ENCODE assay signal across 1 cellular context in the genomic region with DNA sequence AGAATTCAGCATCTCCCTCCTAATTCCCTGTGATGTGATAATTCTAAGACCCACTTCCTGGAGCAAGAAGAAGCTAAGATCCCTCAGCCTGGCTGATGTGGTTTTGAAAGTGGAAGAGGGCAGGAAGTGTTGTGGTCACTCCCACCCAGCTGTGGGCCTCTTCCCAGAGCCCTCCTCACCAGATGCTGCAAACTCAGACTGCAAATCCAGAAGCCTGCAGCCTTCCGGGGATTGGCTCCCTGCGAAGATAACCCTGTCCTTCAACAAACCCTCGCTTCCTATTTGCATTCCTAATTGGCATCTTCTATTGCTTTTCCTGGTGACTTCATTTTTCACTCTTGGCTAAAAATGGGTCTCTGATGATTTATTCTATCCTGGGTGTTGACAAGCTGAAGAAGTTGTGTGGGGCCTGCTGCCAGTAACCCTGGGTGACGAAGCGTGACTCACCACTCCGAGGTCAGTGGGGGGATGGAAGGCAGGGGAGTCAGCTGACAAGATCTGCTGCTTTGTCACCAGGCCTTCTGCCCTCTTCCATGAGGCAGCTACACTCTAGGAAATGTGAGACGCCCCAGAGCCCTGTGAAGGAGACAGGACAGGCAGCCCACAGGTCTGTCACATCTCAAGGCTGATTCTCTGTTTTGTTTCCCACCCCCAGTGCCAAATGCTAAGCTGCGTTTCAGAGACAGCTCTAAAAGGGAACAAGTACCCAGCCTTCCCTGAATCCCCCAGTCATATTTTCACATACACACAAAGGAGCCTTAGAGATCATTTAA.
TF ChIP-seq lines count a peak whose summit lies in the region.

No MANE protein-coding gene starts in this region.

TF ChIP-seq in K562, 482 proteins besides CTCF, POLR2A, EP300 and RAD21 (continued from another document and continues in another):
- TF ChIP-seq THAP12 (CRISPR knock-in tag; IDR thresholded peaks at IDR 0.05) = peak; percentile 86
- peak; percentile 49; the same call in 1 of the 2 replicates for TF ChIP-seq E2F3 (CRISPR knock-in tag; IDR thresholded peaks at IDR 0.05)
- peak; percentile 64 for TF ChIP-seq POLR2B (IDR thresholded peaks at IDR 0.05; ENCODE audit: low read depth, partially characterized antibody)
- TF ChIP-seq NONO (IDR thresholded peaks at IDR 0.05; ENCODE audit: low read depth in 2 of 2, low read length in 1 of 2) = peak; percentile 20 to 29; a peak in 2 of 4 replicates
- 0 out of 2 replicates have a peak, but pooled peaks have one; percentile 37 for TF ChIP-seq ZNF436 (CRISPR knock-in tag; IDR thresholded peaks at IDR 0.05)
- TF ChIP-seq ZFX (CRISPR knock-in tag; IDR thresholded peaks at IDR 0.05) = peak; percentile 88
- 0 out of 2 replicates have a peak, but pooled peaks have one; percentile 15 for TF ChIP-seq ARID3A (IDR thresholded peaks at IDR 0.05; ENCODE audit: borderline replicate concordance, low read depth, low read length)
- peak in 1 of 2 experiments; percentile 74; a peak in 1 of 4 replicates for TF ChIP-seq KDM4B (IDR thresholded peaks at IDR 0.05; ENCODE audit: borderline replicate concordance in 2 of 2, low read depth in 1 of 2)
- peak; percentile 96 for TF ChIP-seq BHLHE40 (IDR thresholded peaks at IDR 0.05; ENCODE audit: low read length)
- TF ChIP-seq, protein P1, sequence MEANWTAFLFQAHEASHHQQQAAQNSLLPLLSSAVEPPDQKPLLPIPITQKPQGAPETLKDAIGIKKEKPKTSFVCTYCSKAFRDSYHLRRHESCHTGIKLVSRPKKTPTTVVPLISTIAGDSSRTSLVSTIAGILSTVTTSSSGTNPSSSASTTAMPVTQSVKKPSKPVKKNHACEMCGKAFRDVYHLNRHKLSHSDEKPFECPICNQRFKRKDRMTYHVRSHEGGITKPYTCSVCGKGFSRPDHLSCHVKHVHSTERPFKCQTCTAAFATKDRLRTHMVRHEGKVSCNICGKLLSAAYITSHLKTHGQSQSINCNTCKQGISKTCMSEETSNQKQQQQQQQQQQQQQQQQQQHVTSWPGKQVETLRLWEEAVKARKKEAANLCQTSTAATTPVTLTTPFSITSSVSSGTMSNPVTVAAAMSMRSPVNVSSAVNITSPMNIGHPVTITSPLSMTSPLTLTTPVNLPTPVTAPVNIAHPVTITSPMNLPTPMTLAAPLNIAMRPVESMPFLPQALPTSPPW (CRISPR knock-in tag; IDR thresholded peaks at IDR 0.05) = peak; percentile 80
- peak; percentile 91 for TF ChIP-seq MAFG (tag; conservative IDR thresholded peaks at IDR 0.05)
- peak; percentile 99 for TF ChIP-seq LEF1 (IDR thresholded peaks at IDR 0.05)
- no peak for TF ChIP-seq HNRNPH1 (optimal IDR thresholded peaks at IDR 0.05; ENCODE audit: low read depth, low read length)
- peak; percentile 87 for TF ChIP-seq NCOA1 (IDR thresholded peaks at IDR 0.05; ENCODE audit: low read depth)
- TF ChIP-seq ZNF274 (IDR thresholded peaks at IDR 0.05; ENCODE audit: borderline replicate concordance, low read depth, low read length) = no peak
- TF ChIP-seq NFYB (IDR thresholded peaks at IDR 0.05; ENCODE audit: extremely low read depth, insufficient read length) = peak; percentile 51
- peak; percentile 95 for TF ChIP-seq AFF4 (CRISPR knock-in tag; IDR thresholded peaks at IDR 0.05)
- peak; percentile 65; the same call in 1 of the 2 replicates for TF ChIP-seq DMBX1 (CRISPR knock-in tag; IDR thresholded peaks at IDR 0.05; ENCODE audit: borderline replicate concordance)
- TF ChIP-seq RBBP5 (IDR thresholded peaks at IDR 0.05; ENCODE audit: borderline replicate concordance, insufficient read depth, low read length, poor library complexity, severe bottlenecking) = peak; percentile 87
- peak; percentile 98 for TF ChIP-seq JUNB (CRISPR knock-in tag; conservative IDR thresholded peaks at IDR 0.05)
- TF ChIP-seq RNF2 (IDR thresholded peaks at IDR 0.05) = peak; percentile 99
- peak; percentile 96 for TF ChIP-seq POLR2AphosphoS5 (IDR thresholded peaks at IDR 0.05; ENCODE audit: control insufficient read depth, insufficient read depth, low read depth, low read length)
- peak in 1 of 2 experiments; percentile 17; a peak in 1 of 4 replicates for TF ChIP-seq MCM7 (IDR thresholded peaks at IDR 0.05)
- peak; percentile 84 for TF ChIP-seq DACH1 (IDR thresholded peaks at IDR 0.05; ENCODE audit: partially characterized antibody)
- TF ChIP-seq, protein P2, sequence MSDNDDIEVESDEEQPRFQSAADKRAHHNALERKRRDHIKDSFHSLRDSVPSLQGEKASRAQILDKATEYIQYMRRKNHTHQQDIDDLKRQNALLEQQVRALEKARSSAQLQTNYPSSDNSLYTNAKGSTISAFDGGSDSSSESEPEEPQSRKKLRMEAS (CRISPR knock-in tag; IDR thresholded peaks at IDR 0.05) = peak; percentile 88
- TF ChIP-seq EP400 (IDR thresholded peaks at IDR 0.05) = peak; percentile 90
- no peak for TF ChIP-seq PPARD (CRISPR knock-in tag; IDR thresholded peaks at IDR 0.05)
- TF ChIP-seq, protein P3, sequence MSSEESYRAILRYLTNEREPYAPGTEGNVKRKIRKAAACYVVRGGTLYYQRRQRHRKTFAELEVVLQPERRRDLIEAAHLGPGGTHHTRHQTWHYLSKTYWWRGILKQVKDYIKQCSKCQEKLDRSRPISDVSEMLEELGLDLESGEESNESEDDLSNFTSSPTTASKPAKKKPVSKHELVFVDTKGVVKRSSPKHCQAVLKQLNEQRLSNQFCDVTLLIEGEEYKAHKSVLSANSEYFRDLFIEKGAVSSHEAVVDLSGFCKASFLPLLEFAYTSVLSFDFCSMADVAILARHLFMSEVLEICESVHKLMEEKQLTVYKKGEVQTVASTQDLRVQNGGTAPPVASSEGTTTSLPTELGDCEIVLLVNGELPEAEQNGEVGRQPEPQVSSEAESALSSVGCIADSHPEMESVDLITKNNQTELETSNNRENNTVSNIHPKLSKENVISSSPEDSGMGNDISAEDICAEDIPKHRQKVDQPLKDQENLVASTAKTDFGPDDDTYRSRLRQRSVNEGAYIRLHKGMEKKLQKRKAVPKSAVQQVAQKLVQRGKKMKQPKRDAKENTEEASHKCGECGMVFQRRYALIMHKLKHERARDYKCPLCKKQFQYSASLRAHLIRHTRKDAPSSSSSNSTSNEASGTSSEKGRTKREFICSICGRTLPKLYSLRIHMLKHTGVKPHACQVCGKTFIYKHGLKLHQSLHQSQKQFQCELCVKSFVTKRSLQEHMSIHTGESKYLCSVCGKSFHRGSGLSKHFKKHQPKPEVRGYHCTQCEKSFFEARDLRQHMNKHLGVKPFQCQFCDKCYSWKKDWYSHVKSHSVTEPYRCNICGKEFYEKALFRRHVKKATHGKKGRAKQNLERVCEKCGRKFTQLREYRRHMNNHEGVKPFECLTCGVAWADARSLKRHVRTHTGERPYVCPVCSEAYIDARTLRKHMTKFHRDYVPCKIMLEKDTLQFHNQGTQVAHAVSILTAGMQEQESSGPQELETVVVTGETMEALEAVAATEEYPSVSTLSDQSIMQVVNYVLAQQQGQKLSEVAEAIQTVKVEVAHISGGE (CRISPR knock-in tag; IDR thresholded peaks at IDR 0.05) = peak in 1 of 3 experiments; percentile 68; a peak in 1 of 6 replicates
- TF ChIP-seq, protein P4, sequence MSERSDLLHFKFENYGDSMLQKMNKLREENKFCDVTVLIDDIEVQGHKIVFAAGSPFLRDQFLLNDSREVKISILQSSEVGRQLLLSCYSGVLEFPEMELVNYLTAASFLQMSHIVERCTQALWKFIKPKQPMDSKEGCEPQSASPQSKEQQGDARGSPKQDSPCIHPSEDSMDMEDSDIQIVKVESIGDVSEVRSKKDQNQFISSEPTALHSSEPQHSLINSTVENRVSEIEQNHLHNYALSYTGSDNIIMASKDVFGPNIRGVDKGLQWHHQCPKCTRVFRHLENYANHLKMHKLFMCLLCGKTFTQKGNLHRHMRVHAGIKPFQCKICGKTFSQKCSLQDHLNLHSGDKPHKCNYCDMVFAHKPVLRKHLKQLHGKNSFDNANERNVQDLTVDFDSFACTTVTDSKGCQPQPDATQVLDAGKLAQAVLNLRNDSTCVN (CRISPR knock-in tag; IDR thresholded peaks at IDR 0.05) = no peak; the same call in 1 of the 2 replicates
- 0 out of 2 replicates have a peak, but pooled peaks have one; percentile 36 for TF ChIP-seq SREBF1 (IDR thresholded peaks at IDR 0.05; ENCODE audit: borderline replicate concordance, low read depth, low read length)
- TF ChIP-seq, protein P5, sequence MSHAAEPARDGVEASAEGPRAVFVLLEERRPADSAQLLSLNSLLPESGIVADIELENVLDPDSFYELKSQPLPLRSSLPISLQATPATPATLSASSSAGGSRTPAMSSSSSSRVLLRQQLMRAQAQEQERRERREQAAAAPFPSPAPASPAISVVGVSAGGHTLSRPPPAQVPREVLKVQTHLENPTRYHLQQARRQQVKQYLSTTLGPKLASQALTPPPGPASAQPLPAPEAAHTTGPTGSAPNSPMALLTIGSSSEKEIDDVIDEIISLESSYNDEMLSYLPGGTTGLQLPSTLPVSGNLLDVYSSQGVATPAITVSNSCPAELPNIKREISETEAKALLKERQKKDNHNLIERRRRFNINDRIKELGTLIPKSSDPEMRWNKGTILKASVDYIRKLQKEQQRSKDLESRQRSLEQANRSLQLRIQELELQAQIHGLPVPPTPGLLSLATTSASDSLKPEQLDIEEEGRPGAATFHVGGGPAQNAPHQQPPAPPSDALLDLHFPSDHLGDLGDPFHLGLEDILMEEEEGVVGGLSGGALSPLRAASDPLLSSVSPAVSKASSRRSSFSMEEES (CRISPR knock-in tag; IDR thresholded peaks at IDR 0.05) = peak; percentile 70
- no peak for TF ChIP-seq E2F8 (IDR thresholded peaks at IDR 0.05; ENCODE audit: low read depth, partially characterized antibody)
- peak; percentile 67; the same call in 1 of the 2 replicates for TF ChIP-seq CREB1 (IDR thresholded peaks at IDR 0.05)
- TF ChIP-seq CREB1 (CRISPR knock-in tag; IDR thresholded peaks at IDR 0.05) = peak; percentile 76
